ENCODE assay signal across 1 cellular context in the genomic region with DNA sequence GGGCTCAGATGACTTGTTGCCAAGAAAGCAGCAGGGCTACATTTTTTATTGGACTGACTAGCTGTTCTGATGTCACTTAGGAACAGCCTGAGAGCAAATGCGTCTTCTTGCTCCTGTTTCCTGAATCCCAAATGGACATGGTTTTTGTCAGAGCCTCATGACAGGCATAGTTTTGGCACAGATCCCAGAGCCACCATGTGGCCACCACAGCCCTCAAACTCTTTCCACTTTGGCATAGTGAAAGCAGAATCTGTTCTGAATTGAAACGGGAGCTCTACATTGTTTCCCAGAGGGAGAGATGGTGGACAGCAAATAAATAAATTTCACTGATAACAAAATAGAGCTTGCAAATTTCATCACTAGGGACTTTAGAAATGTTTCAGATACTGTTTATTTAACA.
TF ChIP-seq lines count a peak whose summit lies in the region.

No MANE protein-coding gene starts in this region.

TF ChIP-seq in SK-N-SH treated with all-trans-retinoic acid at 6 μM for 48 hours, 23 proteins besides CTCF, POLR2A, EP300 and RAD21 (continued from another document):
- TF ChIP-seq, protein P1, sequence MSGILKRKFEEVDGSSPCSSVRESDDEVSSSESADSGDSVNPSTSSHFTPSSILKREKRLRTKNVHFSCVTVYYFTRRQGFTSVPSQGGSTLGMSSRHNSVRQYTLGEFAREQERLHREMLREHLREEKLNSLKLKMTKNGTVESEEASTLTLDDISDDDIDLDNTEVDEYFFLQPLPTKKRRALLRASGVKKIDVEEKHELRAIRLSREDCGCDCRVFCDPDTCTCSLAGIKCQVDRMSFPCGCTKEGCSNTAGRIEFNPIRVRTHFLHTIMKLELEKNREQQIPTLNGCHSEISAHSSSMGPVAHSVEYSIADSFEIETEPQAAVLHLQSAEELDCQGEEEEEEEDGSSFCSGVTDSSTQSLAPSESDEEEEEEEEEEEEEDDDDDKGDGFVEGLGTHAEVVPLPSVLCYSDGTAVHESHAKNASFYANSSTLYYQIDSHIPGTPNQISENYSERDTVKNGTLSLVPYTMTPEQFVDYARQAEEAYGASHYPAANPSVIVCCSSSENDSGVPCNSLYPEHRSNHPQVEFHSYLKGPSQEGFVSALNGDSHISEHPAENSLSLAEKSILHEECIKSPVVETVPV (CRISPR knock-in tag; IDR thresholded peaks at IDR 0.05): 0 out of 2 replicates have a peak, but pooled peaks have one; percentile 37
- TF ChIP-seq ZFP3 (CRISPR knock-in tag; IDR thresholded peaks at IDR 0.05) (peak; percentile 65; the same call in 1 of the 2 replicates), TCF4 (CRISPR knock-in tag; IDR thresholded peaks at IDR 0.05; ENCODE audit: borderline replicate concordance) (peak; percentile 99), TOX (CRISPR knock-in tag; IDR thresholded peaks at IDR 0.05; ENCODE audit: borderline replicate concordance) (peak; percentile 74; the same call in 1 of the 2 replicates), ZNF565 (CRISPR knock-in tag; conservative IDR thresholded peaks at IDR 0.05; ENCODE audit: low read depth) (no peak), CSDC2 (CRISPR knock-in tag; IDR thresholded peaks at IDR 0.05) (peak; percentile 46; the same call in 1 of the 2 replicates), SNAI2 (CRISPR knock-in tag; IDR thresholded peaks at IDR 0.05) (no peak), GLIS3 (CRISPR knock-in tag; IDR thresholded peaks at IDR 0.05) (peak; percentile 57; the same call in 1 of the 2 replicates), ZNF70 (CRISPR knock-in tag; IDR thresholded peaks at IDR 0.05) (no peak)
- TF ChIP-seq, protein P2, sequence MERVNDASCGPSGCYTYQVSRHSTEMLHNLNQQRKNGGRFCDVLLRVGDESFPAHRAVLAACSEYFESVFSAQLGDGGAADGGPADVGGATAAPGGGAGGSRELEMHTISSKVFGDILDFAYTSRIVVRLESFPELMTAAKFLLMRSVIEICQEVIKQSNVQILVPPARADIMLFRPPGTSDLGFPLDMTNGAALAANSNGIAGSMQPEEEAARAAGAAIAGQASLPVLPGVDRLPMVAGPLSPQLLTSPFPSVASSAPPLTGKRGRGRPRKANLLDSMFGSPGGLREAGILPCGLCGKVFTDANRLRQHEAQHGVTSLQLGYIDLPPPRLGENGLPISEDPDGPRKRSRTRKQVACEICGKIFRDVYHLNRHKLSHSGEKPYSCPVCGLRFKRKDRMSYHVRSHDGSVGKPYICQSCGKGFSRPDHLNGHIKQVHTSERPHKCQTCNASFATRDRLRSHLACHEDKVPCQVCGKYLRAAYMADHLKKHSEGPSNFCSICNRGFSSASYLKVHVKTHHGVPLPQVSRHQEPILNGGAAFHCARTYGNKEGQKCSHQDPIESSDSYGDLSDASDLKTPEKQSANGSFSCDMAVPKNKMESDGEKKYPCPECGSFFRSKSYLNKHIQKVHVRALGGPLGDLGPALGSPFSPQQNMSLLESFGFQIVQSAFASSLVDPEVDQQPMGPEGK (CRISPR knock-in tag; IDR thresholded peaks at IDR 0.05; ENCODE audit: borderline replicate concordance): 0 out of 2 replicates have a peak, but pooled peaks have one; percentile 27
